In genomic region chr9:118215544-118215943, GRCh38 we compare ENCODE assay signal across 25 cellular contexts.
"Had no signal": no experiment of that assay in that cellular context is flagged by ENCODE, and none has a peak within 500 bp of the region (broad histone marks: within the 10 kb centered on the region; RNA-seq: fewer than 3 reads in every experiment).

No MANE protein-coding gene starts in this region.

- H3K36me3 Mint-ChIP-seq: activated CD8-positive, alpha-beta memory T cell treated with anti-CD3 and anti-CD28 coated beads, Interleukin-2, amount 10 ng/mL, durations not matched to agents 7 days and 5 days; activated naive CD4-positive, alpha-beta T cell treated with anti-CD3 and anti-CD28 coated beads, Interleukin-2, amount 10 ng/mL, durations not matched to agents 7 days and 5 days; naive thymus-derived CD4-positive, alpha-beta T cell; stimulated activated naive B cell treated with anti-CD40 and anti-IgM and Interleukin-4, amounts not matched to agents 10 μg/mL and 1 μg/mL and 100 μg/mL, for 72 hours had no signal

- H3K36me3 ChIP-seq: gastroesophageal sphincter, lower lobe of right lung, sigmoid colon, thoracic aorta, upper lobe of left lung had no signal

- H3K27ac Mint-ChIP-seq: activated CD4-positive, alpha-beta memory T cell treated with anti-CD3 and anti-CD28 coated beads, Interleukin-2, amount 10 ng/mL, durations not matched to agents 7 days and 5 days; activated CD8-positive, alpha-beta memory T cell treated with anti-CD3 and anti-CD28 coated beads, Interleukin-2, amount 10 ng/mL, durations not matched to agents 7 days and 5 days; activated naive CD4-positive, alpha-beta T cell treated with anti-CD3 and anti-CD28 coated beads, Interleukin-2, amount 10 ng/mL, durations not matched to agents 7 days and 5 days; activated naive CD8-positive, alpha-beta T cell treated with anti-CD3 and anti-CD28 coated beads, Interleukin-2, amount 50 U/mL, for 24 hours; endodermal cell; naive thymus-derived CD4-positive, alpha-beta T cell; stimulated activated naive B cell treated with anti-CD40 and anti-IgM and Interleukin-4, amounts not matched to agents 10 μg/mL and 1 μg/mL and 100 μg/mL, for 72 hours; T-helper 1 cell treated with Interleukin-12 subunit alpha and Interleukin-12 subunit beta and Interleukin-4 antibody, amounts not matched to agents 30 μg/mL and 1 μg/mL, for 36 hours had no signal

- H3K4me1 Mint-ChIP-seq: activated CD4-positive, alpha-beta memory T cell treated with anti-CD3 and anti-CD28 coated beads, Interleukin-2, amount 10 ng/mL, durations not matched to agents 7 days and 5 days; activated CD8-positive, alpha-beta memory T cell treated with anti-CD3 and anti-CD28 coated beads, Interleukin-2, amount 10 ng/mL, durations not matched to agents 7 days and 5 days; activated naive CD4-positive, alpha-beta T cell treated with anti-CD3 and anti-CD28 coated beads, Interleukin-2, amount 10 ng/mL, durations not matched to agents 7 days and 5 days; activated naive CD8-positive, alpha-beta T cell treated with anti-CD3 and anti-CD28 coated beads, Interleukin-2, amount 50 U/mL, for 24 hours; endodermal cell; naive thymus-derived CD4-positive, alpha-beta T cell; neural crest cell; stimulated activated naive B cell treated with anti-CD40 and anti-IgM and Interleukin-4, amounts not matched to agents 10 μg/mL and 1 μg/mL and 100 μg/mL, for 72 hours had no signal

- H3K27me3 ChIP-seq: gastroesophageal sphincter, sigmoid colon, upper lobe of left lung had no signal

- ATAC-seq: activated CD8-positive, alpha-beta memory T cell treated with anti-CD3 and anti-CD28 coated beads, Interleukin-2, amount 10 ng/mL, durations not matched to agents 7 days and 5 days; activated naive CD8-positive, alpha-beta T cell treated with anti-CD3 and anti-CD28 coated beads, Interleukin-2, amount 50 U/mL, for 24 hours; gastroesophageal sphincter; left cardiac atrium; lower lobe of right lung; naive thymus-derived CD4-positive, alpha-beta T cell; stimulated activated naive B cell treated with anti-CD40 and anti-IgM and Interleukin-4, amounts not matched to agents 10 μg/mL and 1 μg/mL and 100 μg/mL, for 72 hours had no signal

- H3K9me3 Mint-ChIP-seq: activated CD4-positive, alpha-beta memory T cell treated with anti-CD3 and anti-CD28 coated beads, Interleukin-2, amount 10 ng/mL, durations not matched to agents 7 days and 5 days; activated naive CD4-positive, alpha-beta T cell treated with anti-CD3 and anti-CD28 coated beads, Interleukin-2, amount 10 ng/mL, durations not matched to agents 7 days and 5 days; endodermal cell; neural crest cell; T-helper 1 cell treated with Interleukin-12 subunit alpha and Interleukin-12 subunit beta and Interleukin-4 antibody, amounts not matched to agents 30 μg/mL and 1 μg/mL, for 36 hours had no signal

- H3K27me3 Mint-ChIP-seq: activated CD4-positive, alpha-beta memory T cell treated with anti-CD3 and anti-CD28 coated beads, Interleukin-2, amount 10 ng/mL, durations not matched to agents 7 days and 5 days; activated CD8-positive, alpha-beta memory T cell treated with anti-CD3 and anti-CD28 coated beads, Interleukin-2, amount 10 ng/mL, durations not matched to agents 7 days and 5 days; activated naive CD4-positive, alpha-beta T cell treated with anti-CD3 and anti-CD28 coated beads, Interleukin-2, amount 10 ng/mL, durations not matched to agents 7 days and 5 days; activated naive CD8-positive, alpha-beta T cell treated with anti-CD3 and anti-CD28 coated beads, Interleukin-2, amount 50 U/mL, for 24 hours; naive thymus-derived CD4-positive, alpha-beta T cell had no signal

- H3K9me3 ChIP-seq: gastroesophageal sphincter, lower lobe of right lung, sigmoid colon, thoracic aorta, upper lobe of left lung had no signal

- H3K27ac ChIP-seq: gastroesophageal sphincter, lower lobe of right lung, sigmoid colon, thoracic aorta, upper lobe of left lung had no signal

- H3K4me3 ChIP-seq: gastroesophageal sphincter, lower lobe of right lung, sigmoid colon, thoracic aorta, upper lobe of left lung had no signal

- DNase-seq: activated CD4-positive, alpha-beta memory T cell treated with anti-CD3 and anti-CD28 coated beads, Interleukin-2, amount 10 ng/mL, durations not matched to agents 7 days and 5 days; activated CD4-positive, alpha-beta T cell treated with anti-CD3 and anti-CD28 coated beads for 48 hours; activated CD8-positive, alpha-beta memory T cell treated with anti-CD3 and anti-CD28 coated beads, Interleukin-2, amount 10 ng/mL, durations not matched to agents 7 days and 5 days; activated effector memory CD4-positive, alpha-beta T cell treated with anti-CD3 and anti-CD28 coated beads, Interleukin-2, amount 50 U/mL, for 16 hours; activated naive CD4-positive, alpha-beta T cell treated with anti-CD3 and anti-CD28 coated beads, Interleukin-2, amount 10 ng/mL, durations not matched to agents 7 days and 5 days; activated naive CD8-positive, alpha-beta T cell treated with anti-CD3 and anti-CD28 coated beads, Interleukin-2, amount 50 U/mL, for 24 hours; activated T-cell treated with anti-CD3 and anti-CD28 coated beads for 4 hours; cerebellar nuclear complex; cortex of kidney; endodermal cell; head of caudate nucleus; islet precursor cell; left cardiac atrium; lower lobe of right lung; naive thymus-derived CD4-positive, alpha-beta T cell; occipital lobe; sigmoid colon; stimulated activated CD4-positive, alpha-beta T cell treated with anti-CD3 and anti-CD28 coated beads, Interleukin-2, amount 100 ng/mL, for 48 hours; stimulated activated CD8-positive, alpha-beta memory T cell treated with anti-CD3 and anti-CD28 coated beads, Interleukin-4, amount 100 ng/mL, for 48 hours; stimulated activated naive B cell treated with anti-CD40 and anti-IgM and Interleukin-4, amounts not matched to agents 10 μg/mL and 1 μg/mL and 100 μg/mL, for 72 hours; upper lobe of left lung had no signal

- H3K4me1 ChIP-seq: gastroesophageal sphincter, lower lobe of right lung, sigmoid colon, upper lobe of left lung had no signal

- H3K4me3 Mint-ChIP-seq: activated CD4-positive, alpha-beta memory T cell treated with anti-CD3 and anti-CD28 coated beads, Interleukin-2, amount 10 ng/mL, durations not matched to agents 7 days and 5 days; activated CD8-positive, alpha-beta memory T cell treated with anti-CD3 and anti-CD28 coated beads, Interleukin-2, amount 10 ng/mL, durations not matched to agents 7 days and 5 days; activated naive CD4-positive, alpha-beta T cell treated with anti-CD3 and anti-CD28 coated beads, Interleukin-2, amount 10 ng/mL, durations not matched to agents 7 days and 5 days; activated naive CD8-positive, alpha-beta T cell treated with anti-CD3 and anti-CD28 coated beads, Interleukin-2, amount 50 U/mL, for 24 hours; endodermal cell; naive thymus-derived CD4-positive, alpha-beta T cell; neural crest cell; stimulated activated naive B cell treated with anti-CD40 and anti-IgM and Interleukin-4, amounts not matched to agents 10 μg/mL and 1 μg/mL and 100 μg/mL, for 72 hours; T-helper 1 cell treated with Interleukin-12 subunit alpha and Interleukin-12 subunit beta and Interleukin-4 antibody, amounts not matched to agents 30 μg/mL and 1 μg/mL, for 36 hours had no signal
